11 cellular contexts compared by ENCODE assay signal in the genomic region with DNA sequence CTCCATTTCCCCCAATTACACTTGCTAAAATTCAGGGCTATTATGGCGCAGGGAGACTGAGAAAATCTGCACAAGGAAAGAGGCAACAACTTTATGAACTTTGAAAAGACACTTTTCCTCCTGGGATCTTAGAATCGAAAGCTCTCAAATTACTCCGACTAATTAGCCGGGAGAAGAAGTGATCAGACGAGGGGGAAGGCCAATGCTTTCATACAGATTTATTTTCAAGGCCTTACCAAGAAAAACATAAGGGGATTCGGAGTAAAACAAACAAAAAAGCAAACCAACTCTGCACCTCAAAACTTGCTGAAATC. TPM values are rescaled to one million over a fixed set of nuclear protein-coding genes. Genes with fewer than 3 reads are reported as not detected.
DNase-seq lines count a peak whose midpoint lies in the region; ATAC-seq, FAIRE-seq and TF ChIP-seq lines count a peak whose summit lies in the region.
"Had no signal": no experiment of that assay in that cellular context is flagged by ENCODE, and none has a peak within 500 bp of the region (broad histone marks: within the 10 kb centered on the region; RNA-seq: fewer than 3 reads in every experiment).

No MANE protein-coding gene starts in this region.

- no peak overlapping the region for H3K27ac Mint-ChIP-seq in GM23338
- no peak overlapping the region for H3K27ac Mint-ChIP-seq in activated naive CD8-positive, alpha-beta T cell treated with anti-CD3 and anti-CD28 coated beads, Interleukin-2, amount 50 U/mL, for 24 hours

- H2BK15ac ChIP-seq in mesendoderm (replicated peaks; ENCODE audit: low read depth): no peak overlapping the region

- peak overlapping the region; percentile 74 for H3K4me2 ChIP-seq in GM23338
- no peak overlapping the region for H3K4me2 ChIP-seq in mesendoderm (ENCODE audit: low read length)

- H2AK5ac ChIP-seq in mesendoderm (ENCODE audit: low read length): no peak overlapping the region

- no peak overlapping the region for H4K8ac ChIP-seq in mesendoderm (ENCODE audit: low read depth, low read length)

- H3K4me1 Mint-ChIP-seq in GM23338: peaks cover 54% of the 10 kb centered on the region
- peaks cover 41% of the 10 kb centered on the region for H3K4me1 Mint-ChIP-seq in activated naive CD8-positive, alpha-beta T cell treated with anti-CD3 and anti-CD28 coated beads, Interleukin-2, amount 50 U/mL, for 24 hours

- peaks cover 10% of the 10 kb centered on the region for H4K20me1 ChIP-seq in GM23338 (replicated peaks; ENCODE audit: insufficient read depth)

- TF ChIP-seq CTCF in AG04449 (IDR thresholded peaks at IDR 0.05; ENCODE audit: insufficient read depth, low read length, missing control alignments) (no peak), GM23338 (conservative IDR thresholded peaks at IDR 0.05; ENCODE audit: low read depth in 2 of 2) (no peak), kidney (IDR thresholded peaks at IDR 0.05; ENCODE audit: borderline replicate concordance, extremely low read depth, insufficient read depth) (no peak)

- DNase-seq in AG04449 (ENCODE audit: low read depth, low spot score) (no peak), GM23338 (ENCODE audit: low spot score) (no peak), mesendoderm (no peak), kidney (no peak), SKM-1 treated with dmso at 0.1 percent for 144 hours (lab: John Stamatoyannopoulos, UW; ENCODE audit: unreplicated experiment) (no peak), SIG-M5 (lab: John Stamatoyannopoulos, UW) (no peak)
- no peak for DNase-seq in activated naive CD8-positive, alpha-beta T cell treated with anti-CD3 and anti-CD28 coated beads, Interleukin-2, amount 50 U/mL, for 24 hours
- DNase-seq: stimulated activated CD4-positive, alpha-beta T cell treated with anti-CD3 and anti-CD28 coated beads, Interleukin-2, amount 100 ng/mL, for 48 hours had no signal

- H3K27ac ChIP-seq in GM23338 (ENCODE audit: low read depth): no peak overlapping the region
- no peak overlapping the region for H3K27ac ChIP-seq in mesendoderm (ENCODE audit: low read depth, low read length)
- H3K27ac ChIP-seq in kidney (ENCODE audit: low read depth in 2 of 2, low read length in 2 of 2): no peak overlapping the region

- H3K4ac ChIP-seq in mesendoderm (ENCODE audit: low read depth, low read length): no peak overlapping the region

- POLR2A ChIA-PET in AG04449 (lab: Yijun Ruan, JAX): no interaction called here

- no peaks in the 10 kb centered on the region for H3K9me2 ChIP-seq in GM23338 (ENCODE audit: insufficient read depth)

- H3K4me3 ChIP-seq in AG04449 (ENCODE audit: low read depth, low read length): peak overlapping the region; percentile 54
- H3K4me3 ChIP-seq in GM23338: peak overlapping the region; percentile 71
- H3K4me3 ChIP-seq in mesendoderm (ENCODE audit: low read length): no peak overlapping the region
- H3K4me3 ChIP-seq in kidney (ENCODE audit: low read length in 2 of 2): no peak overlapping the region

- no peak overlapping the region for H4K5ac ChIP-seq in mesendoderm (ENCODE audit: low read length)

- H3K9ac ChIP-seq in mesendoderm (ENCODE audit: low read length): peak overlapping the region; percentile 46
- H3K9ac ChIP-seq in kidney (ENCODE audit: low read length in 2 of 2): no peak overlapping the region

- H3K9me3 Mint-ChIP-seq in GM23338: peaks cover 10% of the 10 kb centered on the region; the same call in 2 of the 3 replicates
- no peaks in the 10 kb centered on the region for H3K9me3 Mint-ChIP-seq in activated naive CD8-positive, alpha-beta T cell treated with anti-CD3 and anti-CD28 coated beads, Interleukin-2, amount 50 U/mL, for 24 hours

- H3K4me1 ChIP-seq in GM23338 (ENCODE audit: insufficient read depth): peaks cover 72% of the 10 kb centered on the region
- peaks cover 9% of the 10 kb centered on the region for H3K4me1 ChIP-seq in mesendoderm (ENCODE audit: control insufficient read depth, low read depth, low read length)
- H3K4me1 ChIP-seq in kidney (ENCODE audit: control insufficient read depth in 1 of 2, insufficient read depth in 1 of 2, low read depth in 1 of 2, low read length in 2 of 2): peaks cover 7 to 35% of the 10 kb centered on the region in 2 donors

- H3K79me1 ChIP-seq in mesendoderm (ENCODE audit: low read length): no peaks in the 10 kb centered on the region

- peaks cover 38% of the 10 kb centered on the region for H3F3A ChIP-seq in GM23338 (replicated peaks; ENCODE audit: low read depth)

- no peaks in the 10 kb centered on the region for H3K36me3 ChIP-seq in GM23338 (ENCODE audit: insufficient read depth)
- no peaks in the 10 kb centered on the region for H3K36me3 ChIP-seq in mesendoderm (ENCODE audit: control insufficient read depth, insufficient read depth, low read length)
- H3K36me3 ChIP-seq in kidney (ENCODE audit: control insufficient read depth in 1 of 2, insufficient read depth in 2 of 2, low read length in 2 of 2): no peaks in the 10 kb centered on the region

- no peak overlapping the region for H3K56ac ChIP-seq in mesendoderm (ENCODE audit: low read length)

- H2BK5ac ChIP-seq in mesendoderm (ENCODE audit: low read length): no peak overlapping the region

- WGBS in mesendoderm (ENCODE audit: extremely low coverage, insufficient coverage, low lambda C conversion rate): no CpG with 5 or more reads among the region's 6 CpGs

- H3K4me3 Mint-ChIP-seq in GM23338: peak overlapping the region; percentile 66
- peak overlapping the region; percentile 58 for H3K4me3 Mint-ChIP-seq in activated naive CD8-positive, alpha-beta T cell treated with anti-CD3 and anti-CD28 coated beads, Interleukin-2, amount 50 U/mL, for 24 hours

- ATAC-seq in GM23338 (no peak), HG02798 (IDR thresholded peaks at IDR 0.05; ENCODE audit: poor library complexity, unreplicated experiment) (no peak)
- ATAC-seq in activated naive CD8-positive, alpha-beta T cell treated with anti-CD3 and anti-CD28 coated beads, Interleukin-2, amount 50 U/mL, for 24 hours: no peak

- peaks cover 99% of the 10 kb centered on the region for H3K27me3 ChIP-seq in GM23338 (ENCODE audit: insufficient read depth)
- peaks cover 80% of the 10 kb centered on the region for H3K27me3 ChIP-seq in mesendoderm (ENCODE audit: insufficient read depth, low read length, poor library complexity)

- peaks cover 95% of the 10 kb centered on the region for H3K27me3 Mint-ChIP-seq in GM23338 (ENCODE audit: insufficient read depth, low read depth, poor library complexity)
- peaks cover 76% of the 10 kb centered on the region for H3K27me3 Mint-ChIP-seq in activated naive CD8-positive, alpha-beta T cell treated with anti-CD3 and anti-CD28 coated beads, Interleukin-2, amount 50 U/mL, for 24 hours

- no peak for FAIRE-seq in kidney (lab: Jason Lieb, UNC)
- FAIRE-seq: urothelium cell line had no signal

- H3K9me3 ChIP-seq in kidney (ENCODE audit: control insufficient read depth in 1 of 2, low read length in 2 of 2): no peaks in the 10 kb centered on the region

- intact Hi-C loops in kidney (cut with DNase I): no loop called here

- H3K79me2 ChIP-seq in GM23338 (replicated peaks; ENCODE audit: insufficient read depth) (no peaks in the 10 kb centered on the region), mesendoderm (ENCODE audit: control insufficient read depth, insufficient read depth, low read length) (no peaks in the 10 kb centered on the region)

- H2BK120ac ChIP-seq in mesendoderm (ENCODE audit: low read depth, low read length): no peak overlapping the region

- H3K36me3 Mint-ChIP-seq in GM23338 (ENCODE audit: low read depth): peaks cover 4% of the 10 kb centered on the region; the same call in 1 of the 3 replicates
- H3K36me3 Mint-ChIP-seq in activated naive CD8-positive, alpha-beta T cell treated with anti-CD3 and anti-CD28 coated beads, Interleukin-2, amount 50 U/mL, for 24 hours (ENCODE audit: low read depth): peaks cover 4% of the 10 kb centered on the region

- CTCF ChIA-PET in AG04449 (lab: Yijun Ruan, JAX): interaction anchor here (0.8 to 1.4 kb wide), 3 partner anchors 11 to 367 kb away, joined by 3 read pairs; no protein-coding TSS in a partner anchor

- no peak overlapping the region for H3K18ac ChIP-seq in mesendoderm (ENCODE audit: low read length)

- H2AFZ ChIP-seq in GM23338: peak overlapping the region; percentile 79

- no peak overlapping the region for H3K23ac ChIP-seq in mesendoderm (ENCODE audit: low read length)

TF ChIP-seq in GM23338, 12 proteins besides CTCF, POLR2A, EP300 and RAD21 (continues in another document):
- TF ChIP-seq, protein P1, sequence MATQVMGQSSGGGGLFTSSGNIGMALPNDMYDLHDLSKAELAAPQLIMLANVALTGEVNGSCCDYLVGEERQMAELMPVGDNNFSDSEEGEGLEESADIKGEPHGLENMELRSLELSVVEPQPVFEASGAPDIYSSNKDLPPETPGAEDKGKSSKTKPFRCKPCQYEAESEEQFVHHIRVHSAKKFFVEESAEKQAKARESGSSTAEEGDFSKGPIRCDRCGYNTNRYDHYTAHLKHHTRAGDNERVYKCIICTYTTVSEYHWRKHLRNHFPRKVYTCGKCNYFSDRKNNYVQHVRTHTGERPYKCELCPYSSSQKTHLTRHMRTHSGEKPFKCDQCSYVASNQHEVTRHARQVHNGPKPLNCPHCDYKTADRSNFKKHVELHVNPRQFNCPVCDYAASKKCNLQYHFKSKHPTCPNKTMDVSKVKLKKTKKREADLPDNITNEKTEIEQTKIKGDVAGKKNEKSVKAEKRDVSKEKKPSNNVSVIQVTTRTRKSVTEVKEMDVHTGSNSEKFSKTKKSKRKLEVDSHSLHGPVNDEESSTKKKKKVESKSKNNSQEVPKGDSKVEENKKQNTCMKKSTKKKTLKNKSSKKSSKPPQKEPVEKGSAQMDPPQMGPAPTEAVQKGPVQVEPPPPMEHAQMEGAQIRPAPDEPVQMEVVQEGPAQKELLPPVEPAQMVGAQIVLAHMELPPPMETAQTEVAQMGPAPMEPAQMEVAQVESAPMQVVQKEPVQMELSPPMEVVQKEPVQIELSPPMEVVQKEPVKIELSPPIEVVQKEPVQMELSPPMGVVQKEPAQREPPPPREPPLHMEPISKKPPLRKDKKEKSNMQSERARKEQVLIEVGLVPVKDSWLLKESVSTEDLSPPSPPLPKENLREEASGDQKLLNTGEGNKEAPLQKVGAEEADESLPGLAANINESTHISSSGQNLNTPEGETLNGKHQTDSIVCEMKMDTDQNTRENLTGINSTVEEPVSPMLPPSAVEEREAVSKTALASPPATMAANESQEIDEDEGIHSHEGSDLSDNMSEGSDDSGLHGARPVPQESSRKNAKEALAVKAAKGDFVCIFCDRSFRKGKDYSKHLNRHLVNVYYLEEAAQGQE (IDR thresholded peaks at IDR 0.05; ENCODE audit: unreplicated experiment): no peak
- TF ChIP-seq POLR2AphosphoS5 (IDR thresholded peaks at IDR 0.05; ENCODE audit: low read depth): no peak

RNA-seq across cellular contexts. Expression of a gene that starts 1.6 kb away (rescaled TPM):
- total RNA-seq in GM23338 (2014; rRNA removed; shearing (Covaris generic)): 0.17 and 1.0 TPM in 2 replicates
- polyA plus RNA-seq in GM23338 (2016; fragmentation: Nextera tagmentation; extraction: Ambion mirVana): 0.24 and 0.45 TPM in 2 replicates
- 0.32 TPM for polyA plus RNA-seq in mesendoderm (2013, experiment 1 of 2)
- polyA plus RNA-seq in mesendoderm (2013, experiment 2 of 2): 0.24 TPM
- not detected for total RNA-seq in kidney
- not detected for polyA plus RNA-seq in kidney (ENCODE audit: insufficient read depth, low read depth, low replicate concordance)
- total RNA-seq: IMR-90 had no signal
- polyA plus RNA-seq: IMR-90 had no signal

Comparison
In these comparisons a context has a peak if more than half of its experiments do, and no peak if none do; other contexts are left out.
1. H3K4me3 ChIP-seq: peak in AG04449 (single experiment) and GM23338 (single experiment); none in mesendoderm (single experiment) and kidney (0 of 2).